ENCODE assay signal across 17 cellular contexts in genomic region chr17:17346428-17347233, GRCh38. TPM values are rescaled to one million over a fixed set of nuclear protein-coding genes. Genes with fewer than 3 reads are reported as not detected.
A peak's percentile ranks its signal among the peaks of the same experiment; 100 is the strongest.
DNase-seq lines count a peak whose midpoint lies in the region; ATAC-seq, FAIRE-seq and TF ChIP-seq lines count a peak whose summit lies in the region.
"Had no signal": no experiment of that assay in that cellular context is flagged by ENCODE, and none has a peak within 500 bp of the region (broad histone marks: within the 10 kb centered on the region; RNA-seq: fewer than 3 reads in every experiment).

No MANE protein-coding gene starts in this region.

- H3K79me2 ChIP-seq in K562 (ENCODE audit: control insufficient read depth, insufficient read depth, low read length) = no peaks in the 10 kb centered on the region

- H3K9ac ChIP-seq in K562 (ENCODE audit: insufficient read depth in 1 of 2, low read depth in 2 of 2, low read length in 2 of 2) = no peak overlapping the region; a peak in 1 of 4 replicates

- no peaks in the 10 kb centered on the region for H3K36me3 ChIP-seq in K562 (ENCODE audit: control insufficient read depth, insufficient read depth, low read length)
- H3K36me3 ChIP-seq in right lobe of liver = no peaks in the 10 kb centered on the region
- H3K36me3 ChIP-seq in stomach = peaks cover 0 to 11% (median 0%) of the 10 kb centered on the region in 4 donors
- H3K36me3 ChIP-seq in uterus = no peaks in the 10 kb centered on the region

- no peaks in the 10 kb centered on the region for H3K9me3 ChIP-seq in K562 (replicated peaks; ENCODE audit: control insufficient read depth, insufficient read depth, low read depth, low read length)
- H3K9me3 ChIP-seq in right lobe of liver = no peaks in the 10 kb centered on the region
- H3K9me3 ChIP-seq in stomach = no peaks in the 10 kb centered on the region
- no peaks in the 10 kb centered on the region for H3K9me3 ChIP-seq in uterus

- FAIRE-seq in K562 (lab: Jason Lieb, UNC) = no peak
- FAIRE-seq: A204.1 had no signal

- ATAC-seq in K562 (no peak), right lobe of liver (no peak), HG03521 (IDR thresholded peaks at IDR 0.05; ENCODE audit: unreplicated experiment) (no peak)

- H3K9me1 ChIP-seq in K562 (ENCODE audit: control insufficient read depth, insufficient read depth, low read length) = peaks cover 2% of the 10 kb centered on the region

- intact Hi-C loops in K562 (cut with micrococcal nuclease) (no loop called here), right lobe of liver (cut with DNase I) (no loop called here), stomach (cut with DNase I; ENCODE audit: low total_unique reads) (no loop called here), uterus (cut with DNase I; ENCODE audit: low total_unique reads) (no loop called here)

- H3K27me3 ChIP-seq in K562 (ENCODE audit: control insufficient read depth in 2 of 2, insufficient read depth in 2 of 2, low read length in 2 of 2) = no peaks in the 10 kb centered on the region
- no peaks in the 10 kb centered on the region for H3K27me3 ChIP-seq in right lobe of liver
- H3K27me3 ChIP-seq in stomach = peaks cover 0 to 5% (median 0%) of the 10 kb centered on the region in 3 donors
- H3K27me3 ChIP-seq in uterus = no peaks in the 10 kb centered on the region

- H3K4me3 ChIP-seq in K562 = no peak overlapping the region
- no peak overlapping the region for H3K4me3 ChIP-seq in right lobe of liver
- no peak overlapping the region for H3K4me3 ChIP-seq in stomach
- H3K4me3 ChIP-seq in uterus = no peak overlapping the region

- CTCF ChIA-PET in K562 (lab: Yijun Ruan, JAX; ENCODE audit: low intra/inter-chr PET ratio) = interaction anchor here (0.6 kb wide), 1 partner anchor 233 kb away, joined by 4 read pairs; no protein-coding TSS in a partner anchor

- no TSS peak for BruUV-seq in K562 (replicated peaks; lab: Mats Ljungman, UMichigan)

- H3K27ac ChIP-seq in K562 (ENCODE audit: extremely low read depth, low read depth, low read length) (no peak overlapping the region), right lobe of liver (no peak overlapping the region), stomach (no peak overlapping the region), uterus (no peak overlapping the region)
- H3K27ac ChIP-seq: C4-2B had no signal

- no peak overlapping the region for H2AFZ ChIP-seq in K562 (ENCODE audit: low read depth, low read length)

- TF ChIP-seq CTCF in K562 (IDR thresholded peaks at IDR 0.05 in 2 of 3, conservative IDR thresholded peaks at IDR 0.05 in 1 of 3; ENCODE audit: insufficient read depth in 2 of 3, low read depth in 1 of 3, low read length in 3 of 3) = no peak
- TF ChIP-seq CTCF in right lobe of liver (IDR thresholded peaks at IDR 0.05) = no peak
- TF ChIP-seq CTCF in stomach (IDR thresholded peaks at IDR 0.05) = no peak
- no peak for TF ChIP-seq CTCF in uterus (IDR thresholded peaks at IDR 0.05)

- TF ChIP-seq POLR2A in K562 (conservative IDR thresholded peaks at IDR 0.05) (no peak), right lobe of liver (IDR thresholded peaks at IDR 0.05) (no peak), stomach (IDR thresholded peaks at IDR 0.05) (no peak), uterus (IDR thresholded peaks at IDR 0.05) (no peak)

- TF ChIP-seq EP300 in K562 (IDR thresholded peaks at IDR 0.05; ENCODE audit: low read length) (no peak), stomach (IDR thresholded peaks at IDR 0.05) (no peak)

- H3K4me1 ChIP-seq in K562 (replicated peaks in 1 of 2; ENCODE audit: control insufficient read depth in 2 of 2, insufficient read depth in 2 of 2, low read length in 2 of 2) = peaks cover 0 to 28% of the 10 kb centered on the region in 2 experiments; a peak in 2 of 5 replicates
- peaks cover 0 to 5% (median 0%) of the 10 kb centered on the region in 4 donors for H3K4me1 ChIP-seq in right lobe of liver
- peaks cover 7 to 14% (median 10%) of the 10 kb centered on the region in 4 donors for H3K4me1 ChIP-seq in stomach
- H3K4me1 ChIP-seq in uterus = no peaks in the 10 kb centered on the region

- in situ Hi-C loops in K562 (cut with MboI) = no loop called here

- peak; percentile 47 for DNase-seq in activated CD8-positive, alpha-beta memory T cell treated with anti-CD3 and anti-CD28 coated beads, Interleukin-2, amount 50 U/mL, for 48 hours
- no peak for DNase-seq in activated CD8-positive, alpha-beta memory T cell treated with anti-CD3 and anti-CD28 coated beads, Interleukin-2, amount 50 U/mL, for 4 hours
- DNase-seq in K562 (ENCODE audit: extremely low read depth in 1 of 4, low spot score in 3 of 4) (no peak), right lobe of liver (peak in 2 of 3 donors; percentile 45 to 49), stomach (peak; percentile 21), uterus (no peak), CD1c-positive myeloid dendritic cell (ENCODE audit: extremely low spot score) (no peak)
- DNase-seq: COR-L47; DMS153; EL; NCI-H69; NK-92 treated with Interleukin-12 subunit alpha and Interleukin-12 subunit beta, amount 100 ng/mL, for 24 hours; OCI-M1; RPMI8226 had no signal

- POLR2A ChIA-PET in K562 (lab: Yijun Ruan, JAX) = interaction anchor here (0.6 kb wide), 1 partner anchor 226 kb away, joined by 3 read pairs; no protein-coding TSS in a partner anchor

- H3K4me2 ChIP-seq in K562 (ENCODE audit: insufficient read depth, low read length) = no peak overlapping the region

- no peaks in the 10 kb centered on the region for H4K20me1 ChIP-seq in K562 (replicated peaks; ENCODE audit: control insufficient read depth, insufficient read depth, low read length)

- WGBS in K562 (ENCODE audit: insufficient coverage, low coverage, missing lambda C conversion rate) = 83% methylated on average over 21 of the region's 31 CpGs
- WGBS in right lobe of liver (ENCODE audit: insufficient coverage, low coverage, low lambda C conversion rate, missing lambda C conversion rate) = no CpG with 5 or more reads among the region's 31 CpGs
- WGBS in stomach, 5 donors = 89 to 95% (median 92%) methylated on average over 22 to 31 of the region's 31 CpGs

- TF ChIP-seq RAD21 in K562 (CRISPR knock-in tag; conservative IDR thresholded peaks at IDR 0.05 in 1 of 2, IDR thresholded peaks at IDR 0.05 in 1 of 2) = no peak

TF ChIP-seq in K562, 482 proteins besides CTCF, POLR2A, EP300 and RAD21:
- TF ChIP-seq ELF2 (CRISPR knock-in tag; IDR thresholded peaks at IDR 0.05) (no peak), POLR2G (IDR thresholded peaks at IDR 0.05; ENCODE audit: low read depth, low read length) (peak; percentile 34; the same call in 1 of the 2 replicates)
TF ChIP-seq in K562: peak in this region for 1.

RNA-seq across cellular contexts. Expression of gene NT5M, which starts 43.5 kb away (rescaled TPM):
- total RNA-seq in K562 (2011; cell fraction: chromatin; rRNA removed; ENCODE audit: low replicate concordance) = 1.2 and 7.6 TPM in 2 replicates
- total RNA-seq in K562 (2011; cell fraction: nucleolus; rRNA removed) = 10.3 and 10.8 TPM in 2 replicates
- 4.5 and 5.5 TPM in 2 replicates for total RNA-seq in K562 (2011; cell fraction: nucleoplasm; rRNA removed)
- total RNA-seq in K562 (2014; rRNA removed) (9.1 and 10.2 TPM in 2 replicates), K562 (2014; rRNA removed; fragmentation: Illumina TruSeq; extraction: Trizol) (1.5 and 1.8 TPM in 2 replicates), K562 (2015; rRNA removed; fragmentation: Illumina TruSeq; extraction: Trizol) (3.4 and 4.0 TPM in 2 replicates), K562 (2021) (8.8 and 10.1 TPM in 2 replicates), right lobe of liver (1 to 10 TPM in 2 of 6 experiments, under 1 TPM in 4; 0.51 to 3.0 (median 0.87) TPM), stomach (1 to 10 TPM in 2 of 5 donors, under 1 TPM in 1, not detected in 2; 0.72 to 6.6 (median 2.2) TPM), uterus (1 to 10 TPM in 3 of 4 donors, under 1 TPM in 1; 0.26 to 7.8 (median 2.8) TPM)
- polyA plus RNA-seq in K562 (2011; rRNA removed) (4.9 and 9.1 TPM in 2 replicates), K562 (2014; fragmentation: Illumina TruSeq; extraction: Trizol) (2.5 and 4.1 TPM in 2 replicates), K562 (2014; fragmentation: Nextera tagmentation; extraction: Ambion mirVana) (under 1 TPM; 0.24 to 0.43 TPM), K562 (2014; rRNA removed) (8.2 and 9.6 TPM in 2 replicates), stomach (1 to 10 TPM; 1.5 to 4.4 (median 3.3) TPM)
- 10.1 and 17.9 TPM in 2 replicates for polyA plus RNA-seq in K562 (2011; cell fraction: cytosol; rRNA removed)
- polyA plus RNA-seq in K562 (2011; cell fraction: nucleus; rRNA removed) = 15.2 and 18.1 TPM in 2 replicates
- polyA plus RNA-seq in K562 (2012) = 4.6 and 20.2 TPM in 2 replicates
- polyA minus RNA-seq in K562 (2011; rRNA and poly(A)+ RNA removed) = 1.7 and 1.8 TPM in 2 replicates
- 3.1 and 5.4 TPM in 2 replicates for polyA minus RNA-seq in K562 (2011; cell fraction: cytosol; rRNA and poly(A)+ RNA removed)
- polyA minus RNA-seq in K562 (2011; cell fraction: nucleus; rRNA and poly(A)+ RNA removed) = 7.1 and 7.8 TPM in 2 replicates

Comparison
In these comparisons a context has a peak if more than half of its experiments do, and no peak if none do; other contexts are left out.
1. DNase-seq: peak in activated CD8-positive, alpha-beta memory T cell treated with anti-CD3 and anti-CD28 coated beads, Interleukin-2, amount 50 U/mL, for 48 hours (single experiment), right lobe of liver (2 of 3) and stomach (single experiment); none in activated CD8-positive, alpha-beta memory T cell treated with anti-CD3 and anti-CD28 coated beads, Interleukin-2, amount 50 U/mL, for 4 hours (single experiment), K562 (0 of 4), uterus (0 of 2) and CD1c-positive myeloid dendritic cell (single experiment).